In genomic region chr15:41285285-41285684, GRCh38 we compare ENCODE assay signal across 9 cellular contexts. TPM values are rescaled to one million over a fixed set of nuclear protein-coding genes. Genes with fewer than 3 reads are reported as not detected.
DNase-seq lines count a peak whose midpoint lies in the region; ATAC-seq, FAIRE-seq and TF ChIP-seq lines count a peak whose summit lies in the region.
"Had no signal": no experiment of that assay in that cellular context is flagged by ENCODE, and none has a peak within 500 bp of the region (broad histone marks: within the 10 kb centered on the region; RNA-seq: fewer than 3 reads in every experiment).

No MANE protein-coding gene starts in this region.

- no peaks in the 10 kb centered on the region for H3K9me1 ChIP-seq in endothelial cell of umbilical vein (replicated peaks; ENCODE audit: control insufficient read depth, extremely low read depth, insufficient read depth, low read length)

- H3K4me3 ChIP-seq in CD8-positive, alpha-beta memory T cell (ENCODE audit: low read length): peak overlapping the region; percentile 80
- H3K4me3 ChIP-seq in Panc1 (ENCODE audit: low read depth in 2 of 2, low read length in 2 of 2) (peak overlapping the region; percentile 93 to 95), endothelial cell of umbilical vein (replicated peaks in 1 of 3; ENCODE audit: insufficient read depth in 1 of 3, low read depth in 1 of 3, low read length in 3 of 3) (peak overlapping the region; percentile 83 to 96 (median 95))

- peaks cover 0 to 50% (median 9%) of the 10 kb centered on the region in 3 donors for H3K36me3 Mint-ChIP-seq in CD8-positive, alpha-beta memory T cell
- H3K36me3 Mint-ChIP-seq in osteocyte (ENCODE audit: unreplicated experiment): peaks cover 22% of the 10 kb centered on the region

- no peak for ATAC-seq in Panc1
- no peak for ATAC-seq in GM18907 (IDR thresholded peaks at IDR 0.05; ENCODE audit: unreplicated experiment)
- no peak for ATAC-seq in GM19455 (IDR thresholded peaks at IDR 0.05; ENCODE audit: unreplicated experiment)

- CTCF ChIA-PET in CD8-positive, alpha-beta memory T cell (lab: Charles Lee): interaction anchor here (1.5 kb wide), 1 partner anchor 15 kb away, joined by 3 read pairs; no protein-coding TSS in a partner anchor
- CTCF ChIA-PET in Panc1 (lab: Charles Lee): no interaction called here
- CTCF ChIA-PET in endothelial cell of umbilical vein (lab: Charles Lee): interaction anchor here (1.0 kb wide), 1 partner anchor 10 kb away, joined by 3 read pairs; no protein-coding TSS in a partner anchor

- peak overlapping the region; percentile 77 for H3K4me2 ChIP-seq in endothelial cell of umbilical vein (ENCODE audit: insufficient read depth, low read length)

- POLR2A ChIA-PET in CD8-positive, alpha-beta memory T cell (lab: Charles Lee): interaction anchor here (1.8 kb wide), 1 partner anchor 47 kb away, joined by 6 read pairs; the partner anchor contains the start of genes NUSAP1 and OIP5
- POLR2A ChIA-PET in Panc1 (lab: Charles Lee) (interaction anchor here (1.0 kb wide), 1 partner anchor 33 kb away, joined by 10 read pairs; no protein-coding TSS in a partner anchor), endothelial cell of umbilical vein (lab: Charles Lee) (no interaction called here)

- TF ChIP-seq POLR2A in endothelial cell of umbilical vein (IDR thresholded peaks at IDR 0.05; ENCODE audit: low read depth, low read length): no peak

- peak overlapping the region; percentile 88 for H3K9ac ChIP-seq in endothelial cell of umbilical vein (replicated peaks; ENCODE audit: extremely low read depth, insufficient read depth, low read length)

- intact Hi-C loops in Panc1 (cut with micrococcal nuclease; ENCODE audit: unreplicated experiment) (no loop called here), endothelial cell of umbilical vein (cut with micrococcal nuclease) (loop anchor here (2.0 kb wide), 1 partner anchor 48 kb away; the partner anchor contains the start of genes NUSAP1 and OIP5)

- no peak for TF ChIP-seq CTCF in Panc1 (IDR thresholded peaks at IDR 0.05)
- TF ChIP-seq CTCF in endothelial cell of umbilical vein (IDR thresholded peaks at IDR 0.05; ENCODE audit: extremely low read depth in 1 of 2, insufficient read depth in 1 of 2, low read depth in 1 of 2, low read length in 2 of 2): no peak
- TF ChIP-seq CTCF in osteocyte (IDR thresholded peaks at IDR 0.05): no peak
- no peak for TF ChIP-seq CTCF in GM10266 (IDR thresholded peaks at IDR 0.05; ENCODE audit: control insufficient read depth, insufficient read depth, low read depth, missing control alignments)

- H3K4me1 Mint-ChIP-seq in CD8-positive, alpha-beta memory T cell: peaks cover 45 to 56% (median 54%) of the 10 kb centered on the region in 3 donors
- H3K4me1 Mint-ChIP-seq in osteocyte (ENCODE audit: unreplicated experiment): peaks cover 25% of the 10 kb centered on the region

- peak overlapping the region; percentile 89 to 100 (median 92) for H3K4me3 Mint-ChIP-seq in CD8-positive, alpha-beta memory T cell
- H3K4me3 Mint-ChIP-seq in osteocyte (ENCODE audit: unreplicated experiment): peak overlapping the region; percentile 95

- peaks cover 49% of the 10 kb centered on the region for H3K79me2 ChIP-seq in endothelial cell of umbilical vein (ENCODE audit: control insufficient read depth, insufficient read depth, low read length)

- H3K9me3 ChIP-seq in CD8-positive, alpha-beta memory T cell (ENCODE audit: low read length): no peaks in the 10 kb centered on the region
- no peaks in the 10 kb centered on the region for H3K9me3 ChIP-seq in Panc1 (ENCODE audit: control insufficient read depth, insufficient read depth, low read depth, low read length)
- no peaks in the 10 kb centered on the region for H3K9me3 ChIP-seq in endothelial cell of umbilical vein (replicated peaks; ENCODE audit: control insufficient read depth, insufficient read depth, low read length)

- in situ Hi-C loops in Panc1 (cut with HindIII; ENCODE audit: low pct_unique_long_range_greater_than_20kb, low sequenced_read_pairs): no loop called here

- no peak for DNase-seq in CD8-positive, alpha-beta memory T cell
- DNase-seq in Panc1 (ENCODE audit: low read depth, low spot score) (no peak), endothelial cell of umbilical vein (ENCODE audit: low read depth, low spot score) (no peak), osteocyte (ENCODE audit: extremely low spot score, unreplicated experiment) (no peak), GM10266 (ENCODE audit: extremely low spot score) (no peak), NCI-H526 treated with DMSO at 0.1 percent for 48 hours (lab: John Stamatoyannopoulos, UW) (no peak)

- H2AFZ ChIP-seq in endothelial cell of umbilical vein (ENCODE audit: low read depth, low read length): no peak overlapping the region

- H3K27me3 Mint-ChIP-seq in CD8-positive, alpha-beta memory T cell: peaks cover 0 to 5% of the 10 kb centered on the region in 2 donors
- H3K27me3 Mint-ChIP-seq in osteocyte (ENCODE audit: unreplicated experiment): no peaks in the 10 kb centered on the region

- BruUV-seq in Panc1 (replicated peaks; lab: Mats Ljungman, UMichigan): no TSS peak
- no TSS peak for BruUV-seq in endothelial cell of umbilical vein (replicated peaks; lab: Mats Ljungman, UMichigan)

- H3K4me1 ChIP-seq in CD8-positive, alpha-beta memory T cell (ENCODE audit: insufficient read depth, low read length): peaks cover 39% of the 10 kb centered on the region
- H3K4me1 ChIP-seq in Panc1 (ENCODE audit: control insufficient read depth, insufficient read depth, low read length): peaks cover 2% of the 10 kb centered on the region
- H3K4me1 ChIP-seq in endothelial cell of umbilical vein (ENCODE audit: control insufficient read depth, extremely low read depth, insufficient read depth, low read length): peaks cover 6% of the 10 kb centered on the region

- H4K20me1 ChIP-seq in endothelial cell of umbilical vein (replicated peaks; ENCODE audit: control insufficient read depth, extremely low read depth, insufficient read depth, low read length): no peaks in the 10 kb centered on the region

- no peak for FAIRE-seq in endothelial cell of umbilical vein (lab: Jason Lieb, UNC)

- peak overlapping the region; percentile 89 to 99 (median 98) for H3K27ac Mint-ChIP-seq in CD8-positive, alpha-beta memory T cell
- peak overlapping the region; percentile 93 for H3K27ac Mint-ChIP-seq in osteocyte (ENCODE audit: unreplicated experiment)

- peaks cover 28% of the 10 kb centered on the region for H3K36me3 ChIP-seq in CD8-positive, alpha-beta memory T cell (ENCODE audit: insufficient read depth, low read length)
- peaks cover 19% of the 10 kb centered on the region for H3K36me3 ChIP-seq in Panc1 (ENCODE audit: control insufficient read depth, insufficient read depth, low read length)
- peaks cover 6 to 21% of the 10 kb centered on the region in 2 experiments for H3K36me3 ChIP-seq in endothelial cell of umbilical vein (ENCODE audit: control insufficient read depth in 2 of 2, extremely low read depth in 1 of 2, insufficient read depth in 2 of 2, low read length in 2 of 2)

- H3K27me3 ChIP-seq in CD8-positive, alpha-beta memory T cell (ENCODE audit: insufficient read depth, low read length, poor library complexity, severe bottlenecking): no peaks in the 10 kb centered on the region
- H3K27me3 ChIP-seq in Panc1 (ENCODE audit: control insufficient read depth, insufficient read depth, low read length) (no peaks in the 10 kb centered on the region), endothelial cell of umbilical vein (ENCODE audit: control insufficient read depth in 2 of 2, insufficient read depth in 2 of 2, low read length in 2 of 2) (no peaks in the 10 kb centered on the region)

- dilution Hi-C loops in endothelial cell of umbilical vein (cut with MboI; ENCODE audit: extremely low pct_ligation_motif_present, low sequenced_read_pairs): no loop called here

- peak overlapping the region; percentile 92 for H3K27ac ChIP-seq in CD8-positive, alpha-beta memory T cell (ENCODE audit: low read depth, low read length)
- H3K27ac ChIP-seq in Panc1 (ENCODE audit: low read length) (peak overlapping the region; percentile 98), endothelial cell of umbilical vein (ENCODE audit: insufficient read depth, low read depth, low read length) (no peak overlapping the region)

- no peaks in the 10 kb centered on the region for H3K9me3 Mint-ChIP-seq in CD8-positive, alpha-beta memory T cell
- H3K9me3 Mint-ChIP-seq in osteocyte (ENCODE audit: unreplicated experiment): no peaks in the 10 kb centered on the region

RNA-seq across cellular contexts. Expression of gene OIP5, which starts 47.1 kb away (rescaled TPM):
- total RNA-seq in CD8-positive, alpha-beta memory T cell: 10 to 100 TPM; 16.2 to 19.0 TPM
- polyA plus RNA-seq in CD8-positive, alpha-beta memory T cell: 0.58 TPM
- total RNA-seq in Panc1 (2021; ENCODE audit: unreplicated experiment) (26.7 TPM), endothelial cell of umbilical vein (9.2 and 11.4 TPM in 2 replicates), osteocyte (2.4 and 3.1 TPM in 2 replicates)
- 12.8 TPM for polyA plus RNA-seq in Panc1 (2012; ENCODE audit: insufficient read length)
- polyA plus RNA-seq in endothelial cell of umbilical vein: 11.8 and 11.9 TPM in 2 replicates
- polyA plus RNA-seq in endothelial cell of umbilical vein (2011; cell fraction: cytosol; rRNA removed): 11.6 and 12.2 TPM in 2 replicates
- 4.4 and 6.8 TPM in 2 replicates for polyA plus RNA-seq in endothelial cell of umbilical vein (2011; cell fraction: nucleus; rRNA removed)
- polyA plus RNA-seq in endothelial cell of umbilical vein (2012): 3.3 and 10.4 TPM in 2 replicates
- 4.2 and 5.0 TPM in 2 replicates for polyA minus RNA-seq in endothelial cell of umbilical vein
- 39.7 TPM for polyA minus RNA-seq in endothelial cell of umbilical vein (2011; cell fraction: cytosol; rRNA and poly(A)+ RNA removed)
- polyA minus RNA-seq in endothelial cell of umbilical vein (2011; cell fraction: nucleus; rRNA and poly(A)+ RNA removed): 1.3 and 1.9 TPM in 2 replicates

RNA-seq across cellular contexts. Expression of gene NUSAP1, which starts 47.4 kb away (rescaled TPM):
- total RNA-seq in CD8-positive, alpha-beta memory T cell: 100 to 1,000 TPM; 100 to 106 TPM
- 2.7 TPM for polyA plus RNA-seq in CD8-positive, alpha-beta memory T cell
- total RNA-seq in Panc1 (2021; ENCODE audit: unreplicated experiment) (127 TPM), endothelial cell of umbilical vein (101 and 109 TPM in 2 replicates), osteocyte (23.3 and 27.4 TPM in 2 replicates)
- polyA plus RNA-seq in Panc1 (2012; ENCODE audit: insufficient read length): 36.1 TPM
- 42.5 and 43.0 TPM in 2 replicates for polyA plus RNA-seq in endothelial cell of umbilical vein
- 87.9 and 93.7 TPM in 2 replicates for polyA plus RNA-seq in endothelial cell of umbilical vein (2011; cell fraction: cytosol; rRNA removed)
- polyA plus RNA-seq in endothelial cell of umbilical vein (2011; cell fraction: nucleus; rRNA removed): 166 and 206 TPM in 2 replicates
- 38.7 and 85.5 TPM in 2 replicates for polyA plus RNA-seq in endothelial cell of umbilical vein (2012)
- polyA minus RNA-seq in endothelial cell of umbilical vein: 50.9 and 94.3 TPM in 2 replicates
- polyA minus RNA-seq in endothelial cell of umbilical vein (2011; cell fraction: cytosol; rRNA and poly(A)+ RNA removed): 98.6 TPM
- polyA minus RNA-seq in endothelial cell of umbilical vein (2011; cell fraction: nucleus; rRNA and poly(A)+ RNA removed): 44.8 and 75.6 TPM in 2 replicates

RNA-seq across cellular contexts. Expression of gene CHP1, which starts 54.2 kb away (rescaled TPM):
- 10 to 100 TPM; 41.6 to 42.1 TPM for total RNA-seq in CD8-positive, alpha-beta memory T cell
- 17.2 TPM for polyA plus RNA-seq in CD8-positive, alpha-beta memory T cell
- total RNA-seq in Panc1 (2021; ENCODE audit: unreplicated experiment): 123 TPM
- 56.0 TPM for polyA plus RNA-seq in Panc1 (2012; ENCODE audit: insufficient read length)
- 84.4 and 96.2 TPM in 2 replicates for total RNA-seq in endothelial cell of umbilical vein
- polyA plus RNA-seq in endothelial cell of umbilical vein: 42.4 and 49.1 TPM in 2 replicates
- 64.4 and 66.5 TPM in 2 replicates for polyA plus RNA-seq in endothelial cell of umbilical vein (2011; cell fraction: cytosol; rRNA removed)
- 19.9 and 23.1 TPM in 2 replicates for polyA plus RNA-seq in endothelial cell of umbilical vein (2011; cell fraction: nucleus; rRNA removed)
- 70.6 and 74.9 TPM in 2 replicates for polyA plus RNA-seq in endothelial cell of umbilical vein (2012)
- 94.9 and 103 TPM in 2 replicates for polyA minus RNA-seq in endothelial cell of umbilical vein
- 113 TPM for polyA minus RNA-seq in endothelial cell of umbilical vein (2011; cell fraction: cytosol; rRNA and poly(A)+ RNA removed)
- 13.5 and 17.8 TPM in 2 replicates for polyA minus RNA-seq in endothelial cell of umbilical vein (2011; cell fraction: nucleus; rRNA and poly(A)+ RNA removed)
- 87.1 and 87.7 TPM in 2 replicates for total RNA-seq in osteocyte

RNA-seq across cellular contexts. Expression of gene EXD1, which starts 54.7 kb away (rescaled TPM):
- total RNA-seq in CD8-positive, alpha-beta memory T cell: not detected
- 0.28 TPM for polyA plus RNA-seq in CD8-positive, alpha-beta memory T cell
- 0.15 TPM for total RNA-seq in Panc1 (2021; ENCODE audit: unreplicated experiment)
- not detected for polyA plus RNA-seq in Panc1 (2012; ENCODE audit: insufficient read length)
- total RNA-seq in endothelial cell of umbilical vein: not detected in 2 replicates
- polyA plus RNA-seq in endothelial cell of umbilical vein: not detected in 2 replicates
- polyA plus RNA-seq in endothelial cell of umbilical vein (2011; cell fraction: cytosol; rRNA removed): not detected in 2 replicates
- not detected in 2 replicates for polyA plus RNA-seq in endothelial cell of umbilical vein (2011; cell fraction: nucleus; rRNA removed)
- not detected in 2 replicates for polyA plus RNA-seq in endothelial cell of umbilical vein (2012)
- polyA minus RNA-seq in endothelial cell of umbilical vein: not detected in 2 replicates
- not detected for polyA minus RNA-seq in endothelial cell of umbilical vein (2011; cell fraction: cytosol; rRNA and poly(A)+ RNA removed)
- polyA minus RNA-seq in endothelial cell of umbilical vein (2011; cell fraction: nucleus; rRNA and poly(A)+ RNA removed): not detected in 2 replicates
- total RNA-seq in osteocyte: not detected in 2 replicates
- total RNA-seq: lung microvascular endothelial cell had no signal
